Comparison of ENCODE assay signal across 8 cellular contexts in genomic region chr17:16027708-16028584, GRCh38. TPM values are rescaled to one million over a fixed set of nuclear protein-coding genes. Genes with fewer than 3 reads are reported as not detected.
DNase-seq lines count a peak whose midpoint lies in the region; ATAC-seq and TF ChIP-seq lines count a peak whose summit lies in the region.

No MANE protein-coding gene starts in this region.

- peak; percentile 65 for DNase-seq in BJ (ENCODE audit: low read depth)
- DNase-seq in Karpas-422: peak; percentile 48
- peak; percentile 59 for DNase-seq in activated T-cell treated with anti-CD3 and anti-CD28 coated beads, Interleukin-2, amount 50 U/mL, for 24 hours
- DNase-seq in stimulated activated CD4-positive, alpha-beta T cell treated with anti-CD3 and anti-CD28 coated beads, Interleukin-15, amount 100 ng/mL, for 48 hours (ENCODE audit: low read depth in 2 of 2): peak; percentile 41 to 57
- DNase-seq in cerebellum (ENCODE audit: low spot score): no peak
- DNase-seq in KBM-7: no peak

- CTCF ChIA-PET in BJ (lab: Yijun Ruan, JAX): interaction anchor here (0.6 to 1.4 kb wide), 3 partner anchors 14 to 342 kb away, joined by 3 to 6 read pairs (median 4); no protein-coding TSS in a partner anchor

- no peak overlapping the region for H3K4me2 ChIP-seq in Karpas-422 (ENCODE audit: low read depth, low read length, poor library complexity, severe bottlenecking)

- H3K9ac ChIP-seq in Karpas-422 (ENCODE audit: low read length): no peak overlapping the region

- H4K20me1 ChIP-seq in Karpas-422 (ENCODE audit: insufficient read depth, low read depth, low read length): no peaks in the 10 kb centered on the region

- peak overlapping the region; percentile 98 for H3K27ac Mint-ChIP-seq in activated T-cell treated with anti-CD3 and anti-CD28 coated beads, Interleukin-2, amount 50 U/mL, for 24 hours

- 56 to 63% methylated on average over 5 of the region's 5 CpGs for WGBS in gastroesophageal sphincter (ENCODE audit: low coverage in 1 of 2), 2 donors

- H3K4me1 Mint-ChIP-seq in activated T-cell treated with anti-CD3 and anti-CD28 coated beads, Interleukin-2, amount 50 U/mL, for 24 hours (ENCODE audit: low read depth): peaks cover 59% of the 10 kb centered on the region

- peak overlapping the region; percentile 67 for H3K4me3 Mint-ChIP-seq in activated T-cell treated with anti-CD3 and anti-CD28 coated beads, Interleukin-2, amount 50 U/mL, for 24 hours

- H3K36me3 Mint-ChIP-seq in activated T-cell treated with anti-CD3 and anti-CD28 coated beads, Interleukin-2, amount 50 U/mL, for 24 hours (ENCODE audit: low read depth): peaks cover 100% of the 10 kb centered on the region

- TF ChIP-seq CTCF in BJ (IDR thresholded peaks at IDR 0.05; ENCODE audit: insufficient read depth, low read depth, low read length) (no peak), gastroesophageal sphincter (IDR thresholded peaks at IDR 0.05) (peak in 1 of 4 experiments; percentile 25)

- H3K79me2 ChIP-seq in Karpas-422 (ENCODE audit: low read length): peaks cover 45% of the 10 kb centered on the region

- H3K9me3 Mint-ChIP-seq in activated T-cell treated with anti-CD3 and anti-CD28 coated beads, Interleukin-2, amount 50 U/mL, for 24 hours: no peaks in the 10 kb centered on the region

- no peak for TF ChIP-seq POLR2A in gastroesophageal sphincter (IDR thresholded peaks at IDR 0.05)

- in situ Hi-C loops in KBM-7 (cut with MboI; ENCODE audit: low pct_unique_long_range_greater_than_20kb, low sequenced_read_pairs): no loop called here

- no peak overlapping the region for H2AFZ ChIP-seq in Karpas-422 (ENCODE audit: low read length)

- ATAC-seq in GM21367 (IDR thresholded peaks at IDR 0.05; ENCODE audit: unreplicated experiment) (peak; percentile 77), gastroesophageal sphincter (peak; percentile 80)

- POLR2A ChIA-PET in BJ (lab: Charles Lee): no interaction called here

- H3K36me3 ChIP-seq in BJ (ENCODE audit: control insufficient read depth, insufficient read depth, low read length) (peaks cover 17% of the 10 kb centered on the region), Karpas-422 (ENCODE audit: insufficient read depth, low read length) (peaks cover 84% of the 10 kb centered on the region), gastroesophageal sphincter (peaks cover 5 to 80% of the 10 kb centered on the region in 2 donors)

- no peaks in the 10 kb centered on the region for H3K27me3 ChIP-seq in BJ (ENCODE audit: control insufficient read depth, insufficient read depth, low read length)
- no peaks in the 10 kb centered on the region for H3K27me3 ChIP-seq in Karpas-422 (ENCODE audit: low read length)
- no peaks in the 10 kb centered on the region for H3K27me3 ChIP-seq in gastroesophageal sphincter

- H3K27me3 Mint-ChIP-seq in activated T-cell treated with anti-CD3 and anti-CD28 coated beads, Interleukin-2, amount 50 U/mL, for 24 hours: no peaks in the 10 kb centered on the region

- H3K27ac ChIP-seq in Karpas-422 (ENCODE audit: low read length) (no peak overlapping the region), gastroesophageal sphincter (peak overlapping the region in 3 of 4 donors; percentile 50 to 64 (median 62))

- TF ChIP-seq EP300 in gastroesophageal sphincter (IDR thresholded peaks at IDR 0.05): no peak

- H3K9me3 ChIP-seq in Karpas-422 (ENCODE audit: low read length) (no peaks in the 10 kb centered on the region), gastroesophageal sphincter (no peaks in the 10 kb centered on the region)

- H3K4me1 ChIP-seq in Karpas-422 (ENCODE audit: low read length) (no peaks in the 10 kb centered on the region), gastroesophageal sphincter (peaks cover 0 to 21% (median 0%) of the 10 kb centered on the region in 3 donors)

- no peaks in the 10 kb centered on the region for H3K9me2 ChIP-seq in Karpas-422 (replicated peaks; ENCODE audit: insufficient read depth, low read length)

- H3K4me3 ChIP-seq in BJ (ENCODE audit: low read depth, low read length): no peak overlapping the region
- H3K4me3 ChIP-seq in Karpas-422 (ENCODE audit: low read length): no peak overlapping the region
- H3K4me3 ChIP-seq in gastroesophageal sphincter: no peak overlapping the region

RNA-seq across cellular contexts. Expression of gene TTC19, which starts 28.3 kb away (rescaled TPM):
- polyA plus RNA-seq in BJ (2011; rRNA removed): 2.8 and 3.7 TPM in 2 replicates
- 4.3 and 5.1 TPM in 2 replicates for polyA minus RNA-seq in BJ (2011; rRNA and poly(A)+ RNA removed)
- total RNA-seq in Karpas-422 (2014; rRNA removed; shearing (Covaris generic); ENCODE audit: low replicate concordance): 60.3 and 116 TPM in 2 replicates
- total RNA-seq in gastroesophageal sphincter (10 to 100 TPM; 22.1 to 57.1 (median 40.0) TPM), cerebellum (62.9 TPM)

RNA-seq across cellular contexts. Expression of gene ZSWIM7, which starts 28.4 kb away (rescaled TPM):
- polyA plus RNA-seq in BJ (2011; rRNA removed): 21.6 and 28.9 TPM in 2 replicates
- 5.8 and 7.3 TPM in 2 replicates for polyA minus RNA-seq in BJ (2011; rRNA and poly(A)+ RNA removed)
- total RNA-seq in Karpas-422 (2014; rRNA removed; shearing (Covaris generic); ENCODE audit: low replicate concordance): 41.0 and 55.1 TPM in 2 replicates
- total RNA-seq in gastroesophageal sphincter: 10 to 100 TPM; 12.1 to 32.4 (median 13.6) TPM
- total RNA-seq in cerebellum: 12.2 TPM

Comparison
In these comparisons a context has a peak if more than half of its experiments do, and no peak if none do; other contexts are left out.
1. DNase-seq: peak in BJ (single experiment), Karpas-422 (single experiment), activated T-cell treated with anti-CD3 and anti-CD28 coated beads, Interleukin-2, amount 50 U/mL, for 24 hours (single experiment) and stimulated activated CD4-positive, alpha-beta T cell treated with anti-CD3 and anti-CD28 coated beads, Interleukin-15, amount 100 ng/mL, for 48 hours (2 of 2); none in cerebellum (single experiment) and KBM-7 (single experiment).